28 cellular contexts compared by ENCODE assay signal in the genomic region with DNA sequence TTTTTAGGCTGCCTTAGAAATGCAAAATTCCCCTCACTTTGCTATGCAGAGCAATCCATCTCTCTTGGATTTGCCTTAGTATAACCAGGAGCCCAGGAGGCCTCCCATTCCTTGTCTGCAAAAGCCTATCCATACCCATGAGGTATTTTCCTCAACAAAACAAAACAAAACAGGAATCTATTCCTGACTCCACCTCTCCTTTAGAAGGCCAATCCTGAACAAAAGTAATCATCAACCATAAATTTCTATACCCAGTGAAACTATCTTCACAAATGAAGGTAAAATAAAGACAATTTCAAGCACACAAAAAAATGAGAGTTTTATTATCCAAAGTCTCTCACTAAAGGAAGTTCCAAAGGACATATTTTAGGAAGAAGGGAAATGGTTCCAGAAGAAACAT.
"Had no signal": no experiment of that assay in that cellular context is flagged by ENCODE, and none has a peak within 500 bp of the region (broad histone marks: within the 10 kb centered on the region; RNA-seq: fewer than 3 reads in every experiment).

No MANE protein-coding gene starts in this region.

- H3K4me1 ChIP-seq: left lung, lower lobe of right lung, pancreas, prostate gland, stomach, testis, upper lobe of left lung, vagina had no signal

- H3K27ac ChIP-seq: left lung, lower lobe of right lung, pancreas, prostate gland, skin epidermis, stomach, testis, thyroid gland, transverse colon, upper lobe of left lung, vagina had no signal

- H3K27me3 ChIP-seq: left lung, pancreas, stomach, testis, thyroid gland, transverse colon, upper lobe of left lung, vagina had no signal

- H3K4me3 ChIP-seq: left lung, lower lobe of right lung, pancreas, prostate gland, skin epidermis, stomach, testis, thyroid gland, transverse colon, upper lobe of left lung, vagina had no signal

- H3K36me3 ChIP-seq: left lung, lower lobe of right lung, pancreas, prostate gland, stomach, thyroid gland, transverse colon, upper lobe of left lung, vagina had no signal

- FAIRE-seq: islet of Langerhans, kidney, pancreas had no signal

- ATAC-seq: left colon; left lung; lower lobe of right lung; naive thymus-derived CD8-positive, alpha-beta T cell; pancreas; sciatic nerve; stimulated activated naive B cell treated with anti-CD40 and anti-IgM and Interleukin-4, amounts not matched to agents 10 μg/mL and 1 μg/mL and 100 μg/mL, for 72 hours; stimulated activated naive CD8-positive, alpha-beta T cell treated with anti-CD3 and anti-CD28 coated beads, Interleukin-15, Interleukin-2, amounts not matched to agents 100 U/mL and 50 U/mL, for 24 hours had no signal

- DNase-seq: hippocampal formation; immature natural killer cell; kidney; left colon; left lung; lower lobe of right lung; mammary epithelial cell; mesenchymal stem cell; naive thymus-derived CD8-positive, alpha-beta T cell; nucleus accumbens; pancreas; posterior cingulate gyrus; stimulated activated CD4-positive, alpha-beta T cell treated with anti-CD3 and anti-CD28 coated beads, Interleukin-12 subunit alpha, Interleukin-12 subunit beta, amount 100 ng/mL, for 4 hours; stimulated activated CD4-positive, alpha-beta T cell treated with anti-CD3 and anti-CD28 coated beads, Interleukin-15, amount 100 ng/mL, for 24 hours; stimulated activated CD4-positive, alpha-beta T cell treated with anti-CD3 and anti-CD28 coated beads, Interleukin-2, amount 100 ng/mL, for 24 hours; stimulated activated CD4-positive, alpha-beta T cell treated with anti-CD3 and anti-CD28 coated beads, Interleukin-4, amount 100 ng/mL, for 1 hour; stimulated activated naive B cell treated with anti-CD40 and anti-IgM and Interleukin-4, amounts not matched to agents 10 μg/mL and 1 μg/mL and 100 μg/mL, for 72 hours; stimulated activated naive CD8-positive, alpha-beta T cell treated with anti-CD3 and anti-CD28 coated beads, Interleukin-15, Interleukin-2, amounts not matched to agents 100 U/mL and 50 U/mL, for 24 hours; stomach; testis; thyroid gland; transverse colon; upper lobe of left lung had no signal

- H3K9me3 ChIP-seq: pancreas, prostate gland, testis, thyroid gland, vagina had no signal
